8 cellular contexts compared by ENCODE assay signal in the genomic region with DNA sequence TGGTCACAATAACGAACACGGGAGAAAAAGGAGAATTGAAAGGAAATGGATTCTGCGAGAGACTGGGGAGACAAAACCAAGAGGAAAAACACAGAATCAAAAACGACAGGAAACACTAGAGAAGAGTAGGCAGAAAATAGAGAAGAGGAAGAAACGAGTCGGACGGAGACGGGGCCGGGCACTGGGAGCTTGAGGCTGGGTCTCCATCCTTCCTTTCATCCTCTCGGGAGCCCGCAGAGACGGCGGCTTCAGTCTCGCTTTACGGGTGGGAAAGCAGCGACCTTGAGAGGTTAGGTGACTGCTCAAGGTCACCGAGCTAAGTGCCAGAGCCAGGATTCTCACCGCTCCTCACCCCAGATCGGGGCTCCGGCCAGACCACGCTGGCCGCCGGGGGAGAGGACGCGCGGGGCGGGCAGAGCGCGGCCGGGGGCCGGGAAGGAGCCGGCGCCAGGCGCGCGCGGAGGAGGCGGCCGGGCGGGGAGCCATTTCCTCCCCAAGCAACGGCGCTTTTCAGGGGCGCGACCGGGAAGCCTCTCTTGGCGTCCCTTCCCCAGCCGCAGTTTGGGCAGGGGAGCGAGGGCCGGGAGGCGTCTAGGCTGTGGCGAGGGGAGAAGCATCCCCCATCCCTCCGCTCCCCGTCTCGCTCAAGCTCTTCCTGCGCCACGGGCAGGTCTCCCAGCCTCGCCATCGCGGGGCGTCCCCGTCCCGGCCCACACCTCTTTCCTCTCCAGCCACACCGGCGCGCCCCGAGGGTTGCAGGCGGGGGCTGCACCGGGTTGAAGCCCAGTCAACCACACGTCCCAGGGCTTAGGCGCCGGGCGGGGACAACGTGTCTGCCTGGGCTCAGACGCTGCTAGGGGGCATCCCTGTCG. TPM values are rescaled to one million over a fixed set of nuclear protein-coding genes. Genes with fewer than 3 reads are reported as not detected.
DNase-seq lines count a peak whose midpoint lies in the region; ATAC-seq and TF ChIP-seq lines count a peak whose summit lies in the region.

No MANE protein-coding gene starts in this region.

- H3K27ac ChIP-seq in Peyer's patch (peak overlapping the region; percentile 29 to 55 (median 38)), left ventricle myocardium inferior (replicated peaks) (peak overlapping the region; percentile 86)

- H3K4me3 ChIP-seq in AG10803 (ENCODE audit: low read length) (peak overlapping the region; percentile 62), Peyer's patch (peak overlapping the region; percentile 34 to 56 (median 56)), adipocyte (ENCODE audit: low read length) (peak overlapping the region; percentile 81), left ventricle myocardium inferior (peak overlapping the region; percentile 79)

- H3K4me1 ChIP-seq in Peyer's patch = peaks cover 0 to 13% (median 3%) of the 10 kb centered on the region in 4 donors
- H3K4me1 ChIP-seq in adipocyte (ENCODE audit: control insufficient read depth, insufficient read depth, low read length) = peaks cover 3% of the 10 kb centered on the region
- H3K4me1 ChIP-seq in left ventricle myocardium inferior = peaks cover 19% of the 10 kb centered on the region

- H3K27me3 ChIP-seq in Peyer's patch (no peaks in the 10 kb centered on the region), adipocyte (replicated peaks; ENCODE audit: control insufficient read depth, insufficient read depth, low read length) (peaks cover 47% of the 10 kb centered on the region), left ventricle myocardium inferior (ENCODE audit: low read depth) (peaks cover 45% of the 10 kb centered on the region)

- H3K9me3 ChIP-seq in Peyer's patch (no peaks in the 10 kb centered on the region), adipocyte (ENCODE audit: control insufficient read depth, low read length) (no peaks in the 10 kb centered on the region), left ventricle myocardium inferior (replicated peaks) (no peaks in the 10 kb centered on the region)

- ATAC-seq in GM18858 (IDR thresholded peaks at IDR 0.05; ENCODE audit: unreplicated experiment) (peak; percentile 45), HG03095 (IDR thresholded peaks at IDR 0.05; ENCODE audit: unreplicated experiment) (peak; percentile 69)

- DNase-seq in AG10803 (ENCODE audit: low read depth) = peak; percentile 11
- DNase-seq in Peyer's patch = peak in 2 of 3 donors; percentile 47 to 49
- DNase-seq in adipocyte (ENCODE audit: low read depth) = peak; percentile 60
- DNase-seq in left ventricle myocardium inferior = peak; percentile 45
- peak; percentile 16 to 93 (median 48) for DNase-seq in posterior cingulate gyrus
- DNase-seq in RKO (ENCODE audit: low spot score) = no peak

- intact Hi-C loops in left ventricle myocardium inferior (cut with micrococcal nuclease) (no loop called here), posterior cingulate gyrus (cut with DNase I) (no loop called here)

- H3K9ac ChIP-seq in adipocyte (ENCODE audit: low read length) = peak overlapping the region; percentile 39

- no peaks in the 10 kb centered on the region for H3K36me3 ChIP-seq in Peyer's patch
- H3K36me3 ChIP-seq in adipocyte (ENCODE audit: control insufficient read depth, insufficient read depth, low read length, severe bottlenecking) = no peaks in the 10 kb centered on the region
- H3K36me3 ChIP-seq in left ventricle myocardium inferior = no peaks in the 10 kb centered on the region

- TF ChIP-seq CTCF in AG10803 (conservative IDR thresholded peaks at IDR 0.05; ENCODE audit: low read length) (no peak), Peyer's patch (IDR thresholded peaks at IDR 0.05) (no peak), left ventricle myocardium inferior (IDR thresholded peaks at IDR 0.05; ENCODE audit: borderline replicate concordance) (no peak)

- no peak for TF ChIP-seq POLR2A in Peyer's patch (IDR thresholded peaks at IDR 0.05)

RNA-seq across cellular contexts. Expression of a gene that starts 24.0 kb away (rescaled TPM):
- total RNA-seq in Peyer's patch = 10 to 100 TPM; 20.8 to 30.5 (median 25.1) TPM
- total RNA-seq in left ventricle myocardium inferior = 20.6 TPM
